1 cellular context compared by ENCODE assay signal in the genomic region with DNA sequence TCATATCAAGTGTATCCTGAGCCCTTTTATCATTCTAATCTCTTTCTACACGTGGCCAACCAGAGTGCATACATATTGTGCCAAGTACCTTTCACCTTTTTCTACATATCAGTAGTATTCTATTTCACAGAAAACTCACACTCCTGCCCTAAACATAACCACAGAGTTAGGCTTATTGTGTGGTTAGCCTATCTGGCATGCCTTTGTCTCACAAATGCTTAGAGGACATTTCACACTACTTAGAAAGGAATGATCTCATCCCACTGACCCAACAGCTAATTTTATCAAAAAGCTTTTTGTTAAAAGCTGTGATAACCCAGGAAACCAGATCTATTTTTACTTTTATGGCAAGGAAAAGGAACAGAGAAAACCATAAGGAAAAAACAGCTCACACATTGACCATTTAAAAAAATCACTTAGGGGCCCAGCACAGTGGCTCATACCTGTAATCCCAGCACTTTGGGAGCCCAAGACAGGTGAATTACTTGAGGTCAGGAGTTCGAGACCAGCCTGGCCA.
TF ChIP-seq lines count a peak whose summit lies in the region.

No MANE protein-coding gene starts in this region.

TF ChIP-seq in SK-N-SH, 30 proteins besides CTCF, POLR2A, EP300 and RAD21:
- TF ChIP-seq, protein P1, sequence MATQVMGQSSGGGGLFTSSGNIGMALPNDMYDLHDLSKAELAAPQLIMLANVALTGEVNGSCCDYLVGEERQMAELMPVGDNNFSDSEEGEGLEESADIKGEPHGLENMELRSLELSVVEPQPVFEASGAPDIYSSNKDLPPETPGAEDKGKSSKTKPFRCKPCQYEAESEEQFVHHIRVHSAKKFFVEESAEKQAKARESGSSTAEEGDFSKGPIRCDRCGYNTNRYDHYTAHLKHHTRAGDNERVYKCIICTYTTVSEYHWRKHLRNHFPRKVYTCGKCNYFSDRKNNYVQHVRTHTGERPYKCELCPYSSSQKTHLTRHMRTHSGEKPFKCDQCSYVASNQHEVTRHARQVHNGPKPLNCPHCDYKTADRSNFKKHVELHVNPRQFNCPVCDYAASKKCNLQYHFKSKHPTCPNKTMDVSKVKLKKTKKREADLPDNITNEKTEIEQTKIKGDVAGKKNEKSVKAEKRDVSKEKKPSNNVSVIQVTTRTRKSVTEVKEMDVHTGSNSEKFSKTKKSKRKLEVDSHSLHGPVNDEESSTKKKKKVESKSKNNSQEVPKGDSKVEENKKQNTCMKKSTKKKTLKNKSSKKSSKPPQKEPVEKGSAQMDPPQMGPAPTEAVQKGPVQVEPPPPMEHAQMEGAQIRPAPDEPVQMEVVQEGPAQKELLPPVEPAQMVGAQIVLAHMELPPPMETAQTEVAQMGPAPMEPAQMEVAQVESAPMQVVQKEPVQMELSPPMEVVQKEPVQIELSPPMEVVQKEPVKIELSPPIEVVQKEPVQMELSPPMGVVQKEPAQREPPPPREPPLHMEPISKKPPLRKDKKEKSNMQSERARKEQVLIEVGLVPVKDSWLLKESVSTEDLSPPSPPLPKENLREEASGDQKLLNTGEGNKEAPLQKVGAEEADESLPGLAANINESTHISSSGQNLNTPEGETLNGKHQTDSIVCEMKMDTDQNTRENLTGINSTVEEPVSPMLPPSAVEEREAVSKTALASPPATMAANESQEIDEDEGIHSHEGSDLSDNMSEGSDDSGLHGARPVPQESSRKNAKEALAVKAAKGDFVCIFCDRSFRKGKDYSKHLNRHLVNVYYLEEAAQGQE (IDR thresholded peaks at IDR 0.05; ENCODE audit: low read depth, low read length), result no peak
- TF ChIP-seq, protein P2, sequence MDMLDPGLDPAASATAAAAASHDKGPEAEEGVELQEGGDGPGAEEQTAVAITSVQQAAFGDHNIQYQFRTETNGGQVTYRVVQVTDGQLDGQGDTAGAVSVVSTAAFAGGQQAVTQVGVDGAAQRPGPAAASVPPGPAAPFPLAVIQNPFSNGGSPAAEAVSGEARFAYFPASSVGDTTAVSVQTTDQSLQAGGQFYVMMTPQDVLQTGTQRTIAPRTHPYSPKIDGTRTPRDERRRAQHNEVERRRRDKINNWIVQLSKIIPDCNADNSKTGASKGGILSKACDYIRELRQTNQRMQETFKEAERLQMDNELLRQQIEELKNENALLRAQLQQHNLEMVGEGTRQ (IDR thresholded peaks at IDR 0.05; ENCODE audit: borderline replicate concordance, low read depth, low read length), result no peak
- peak; percentile 93 for TF ChIP-seq MEF2A (IDR thresholded peaks at IDR 0.05; ENCODE audit: borderline replicate concordance, low read depth)
- TF ChIP-seq RCOR1 (IDR thresholded peaks at IDR 0.05; ENCODE audit: low read length), result no peak
- TF ChIP-seq RFX5 (IDR thresholded peaks at IDR 0.05; ENCODE audit: low read length), result no peak
- TF ChIP-seq, protein P3, sequence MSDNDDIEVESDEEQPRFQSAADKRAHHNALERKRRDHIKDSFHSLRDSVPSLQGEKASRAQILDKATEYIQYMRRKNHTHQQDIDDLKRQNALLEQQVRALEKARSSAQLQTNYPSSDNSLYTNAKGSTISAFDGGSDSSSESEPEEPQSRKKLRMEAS (IDR thresholded peaks at IDR 0.05; ENCODE audit: low read depth), result peak; percentile 63; the same call in 1 of the 2 replicates
- no peak for TF ChIP-seq FOXJ3 (CRISPR knock-in tag; IDR thresholded peaks at IDR 0.05)
- TF ChIP-seq TEAD4 (IDR thresholded peaks at IDR 0.05; ENCODE audit: borderline replicate concordance, insufficient read depth), result peak; percentile 48; the same call in 1 of the 2 replicates
- TF ChIP-seq EZH2phosphoT487 (IDR thresholded peaks at IDR 0.05; ENCODE audit: borderline replicate concordance, low read depth), result no peak
- TF ChIP-seq FOXM1 (IDR thresholded peaks at IDR 0.05; ENCODE audit: low read depth), result no peak
- TF ChIP-seq TAF1 (IDR thresholded peaks at IDR 0.05; ENCODE audit: borderline replicate concordance, low read depth, low read length), result no peak
- no peak for TF ChIP-seq GATA2 (CRISPR knock-in tag; IDR thresholded peaks at IDR 0.05)
- no peak for TF ChIP-seq MXI1 (IDR thresholded peaks at IDR 0.05; ENCODE audit: low read depth, low read length)
- TF ChIP-seq YY1 (IDR thresholded peaks at IDR 0.05; ENCODE audit: low read depth), result no peak
- TF ChIP-seq SMC3 (IDR thresholded peaks at IDR 0.05; ENCODE audit: low read depth, low read length), result no peak
- TF ChIP-seq NFIC (IDR thresholded peaks at IDR 0.05; ENCODE audit: borderline replicate concordance), result peak; percentile 69; the same call in 1 of the 2 replicates
- TF ChIP-seq, protein P4, sequence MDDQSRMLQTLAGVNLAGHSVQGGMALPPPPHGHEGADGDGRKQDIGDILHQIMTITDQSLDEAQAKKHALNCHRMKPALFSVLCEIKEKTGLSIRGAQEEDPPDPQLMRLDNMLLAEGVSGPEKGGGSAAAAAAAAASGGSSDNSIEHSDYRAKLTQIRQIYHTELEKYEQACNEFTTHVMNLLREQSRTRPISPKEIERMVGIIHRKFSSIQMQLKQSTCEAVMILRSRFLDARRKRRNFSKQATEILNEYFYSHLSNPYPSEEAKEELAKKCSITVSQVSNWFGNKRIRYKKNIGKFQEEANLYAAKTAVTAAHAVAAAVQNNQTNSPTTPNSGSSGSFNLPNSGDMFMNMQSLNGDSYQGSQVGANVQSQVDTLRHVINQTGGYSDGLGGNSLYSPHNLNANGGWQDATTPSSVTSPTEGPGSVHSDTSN (IDR thresholded peaks at IDR 0.05), result peak; percentile 58
- no peak for TF ChIP-seq SIN3A (IDR thresholded peaks at IDR 0.05; ENCODE audit: borderline replicate concordance, low read depth, low read length)
- TF ChIP-seq, protein P5, sequence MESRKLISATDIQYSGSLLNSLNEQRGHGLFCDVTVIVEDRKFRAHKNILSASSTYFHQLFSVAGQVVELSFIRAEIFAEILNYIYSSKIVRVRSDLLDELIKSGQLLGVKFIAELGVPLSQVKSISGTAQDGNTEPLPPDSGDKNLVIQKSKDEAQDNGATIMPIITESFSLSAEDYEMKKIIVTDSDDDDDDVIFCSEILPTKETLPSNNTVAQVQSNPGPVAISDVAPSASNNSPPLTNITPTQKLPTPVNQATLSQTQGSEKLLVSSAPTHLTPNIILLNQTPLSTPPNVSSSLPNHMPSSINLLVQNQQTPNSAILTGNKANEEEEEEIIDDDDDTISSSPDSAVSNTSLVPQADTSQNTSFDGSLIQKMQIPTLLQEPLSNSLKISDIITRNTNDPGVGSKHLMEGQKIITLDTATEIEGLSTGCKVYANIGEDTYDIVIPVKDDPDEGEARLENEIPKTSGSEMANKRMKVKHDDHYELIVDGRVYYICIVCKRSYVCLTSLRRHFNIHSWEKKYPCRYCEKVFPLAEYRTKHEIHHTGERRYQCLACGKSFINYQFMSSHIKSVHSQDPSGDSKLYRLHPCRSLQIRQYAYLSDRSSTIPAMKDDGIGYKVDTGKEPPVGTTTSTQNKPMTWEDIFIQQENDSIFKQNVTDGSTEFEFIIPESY (IDR thresholded peaks at IDR 0.05; ENCODE audit: borderline replicate concordance, low read depth), result 0 out of 2 replicates have a peak, but pooled peaks have one; percentile 33
- no peak for TF ChIP-seq NRF1 (IDR thresholded peaks at IDR 0.05; ENCODE audit: low read depth, low read length)
- TF ChIP-seq JUND (IDR thresholded peaks at IDR 0.05), result peak; percentile 56
- no peak for TF ChIP-seq GABPA (IDR thresholded peaks at IDR 0.05; ENCODE audit: low read depth)
- peak; percentile 36; the same call in 1 of the 2 replicates for TF ChIP-seq FOSL2 (IDR thresholded peaks at IDR 0.05; ENCODE audit: borderline replicate concordance, low read depth)
- TF ChIP-seq CHD2 (IDR thresholded peaks at IDR 0.05; ENCODE audit: low read length, partially characterized antibody), result no peak
- no peak for TF ChIP-seq POLR2AphosphoS5 (IDR thresholded peaks at IDR 0.05; ENCODE audit: low read depth, low read length)
- no peak for TF ChIP-seq ELF1 (IDR thresholded peaks at IDR 0.05)
- peak; percentile 66 for TF ChIP-seq TCF12 (IDR thresholded peaks at IDR 0.05)
- TF ChIP-seq RXRA (IDR thresholded peaks at IDR 0.05; ENCODE audit: borderline replicate concordance, low read depth), result no peak; the same call in 1 of the 2 replicates
- TF ChIP-seq, protein P6, sequence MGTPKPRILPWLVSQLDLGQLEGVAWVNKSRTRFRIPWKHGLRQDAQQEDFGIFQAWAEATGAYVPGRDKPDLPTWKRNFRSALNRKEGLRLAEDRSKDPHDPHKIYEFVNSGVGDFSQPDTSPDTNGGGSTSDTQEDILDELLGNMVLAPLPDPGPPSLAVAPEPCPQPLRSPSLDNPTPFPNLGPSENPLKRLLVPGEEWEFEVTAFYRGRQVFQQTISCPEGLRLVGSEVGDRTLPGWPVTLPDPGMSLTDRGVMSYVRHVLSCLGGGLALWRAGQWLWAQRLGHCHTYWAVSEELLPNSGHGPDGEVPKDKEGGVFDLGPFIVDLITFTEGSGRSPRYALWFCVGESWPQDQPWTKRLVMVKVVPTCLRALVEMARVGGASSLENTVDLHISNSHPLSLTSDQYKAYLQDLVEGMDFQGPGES (IDR thresholded peaks at IDR 0.05; ENCODE audit: low read depth, low read length), result no peak
- TF ChIP-seq, protein P7, sequence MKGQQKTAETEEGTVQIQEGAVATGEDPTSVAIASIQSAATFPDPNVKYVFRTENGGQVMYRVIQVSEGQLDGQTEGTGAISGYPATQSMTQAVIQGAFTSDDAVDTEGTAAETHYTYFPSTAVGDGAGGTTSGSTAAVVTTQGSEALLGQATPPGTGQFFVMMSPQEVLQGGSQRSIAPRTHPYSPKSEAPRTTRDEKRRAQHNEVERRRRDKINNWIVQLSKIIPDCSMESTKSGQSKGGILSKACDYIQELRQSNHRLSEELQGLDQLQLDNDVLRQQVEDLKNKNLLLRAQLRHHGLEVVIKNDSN (IDR thresholded peaks at IDR 0.05; ENCODE audit: borderline replicate concordance, low read depth), result no peak
